8 cellular contexts compared by ENCODE assay signal in the genomic region with DNA sequence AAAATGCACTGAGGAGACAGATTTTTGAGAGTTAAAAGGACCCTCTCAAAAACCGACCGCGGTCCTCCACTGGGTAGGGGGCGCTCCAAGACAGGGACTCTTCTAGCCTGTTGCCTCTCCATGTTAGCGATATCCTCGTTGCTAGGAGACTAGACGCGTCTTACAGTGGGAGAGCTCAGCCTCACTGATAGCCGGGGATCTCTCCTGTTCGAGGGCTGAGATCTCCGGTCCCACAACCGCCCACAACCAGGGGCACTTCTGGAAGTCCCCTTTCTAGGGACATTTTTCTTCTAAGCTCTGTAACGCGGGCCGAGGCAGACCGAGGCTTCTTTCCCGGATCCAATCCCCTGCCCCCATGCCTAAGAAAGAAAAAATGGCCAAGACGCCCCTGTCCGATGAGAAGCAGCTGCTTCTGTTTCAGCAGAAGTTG. TPM values are rescaled to one million over a fixed set of nuclear protein-coding genes. Genes with fewer than 3 reads are reported as not detected.
DNase-seq lines count a peak whose midpoint lies in the region; ATAC-seq and TF ChIP-seq lines count a peak whose summit lies in the region.

No MANE protein-coding gene starts in this region.

- peak overlapping the region; percentile 40 for H3K4me3 ChIP-seq in AG09309 (ENCODE audit: control insufficient read depth, low read depth, low read length)
- peak overlapping the region; percentile 61 to 84 (median 70) for H3K4me3 ChIP-seq in subcutaneous abdominal adipose tissue (ENCODE audit: low read depth in 1 of 5, low read length in 5 of 5)

- peaks cover 6% of the 10 kb centered on the region for H3K27me3 Mint-ChIP-seq in IgD-negative memory B cell

- ATAC-seq in GM19351 (IDR thresholded peaks at IDR 0.05; ENCODE audit: unreplicated experiment) (peak; percentile 76), foreskin keratinocyte (peak; percentile 75)

- no peaks in the 10 kb centered on the region for H3K36me3 Mint-ChIP-seq in IgD-negative memory B cell

- DNase-seq in AG09309 (ENCODE audit: low read depth) = no peak
- DNase-seq in RPMI8226 = peak; percentile 79
- peak; percentile 16 for DNase-seq in activated gamma-delta T cell (lab: John Stamatoyannopoulos, UW)
- DNase-seq in foreskin keratinocyte = peak in 1 of 2 donors; percentile 64
- peak; percentile 42 for DNase-seq in occipital lobe (lab: John Stamatoyannopoulos, UW)

- peak overlapping the region; percentile 48 to 89 (median 82) for H3K4me3 Mint-ChIP-seq in IgD-negative memory B cell

- H3K4me1 Mint-ChIP-seq in IgD-negative memory B cell = peaks cover 0 to 4% (median 3%) of the 10 kb centered on the region in 3 donors

- H3K27me3 ChIP-seq in foreskin keratinocyte = peaks cover 8% of the 10 kb centered on the region
- no peaks in the 10 kb centered on the region for H3K27me3 ChIP-seq in subcutaneous abdominal adipose tissue (ENCODE audit: control insufficient read depth in 5 of 5, insufficient read depth in 4 of 5, low read length in 5 of 5)

- H3K27ac ChIP-seq in foreskin keratinocyte (no peak overlapping the region), subcutaneous abdominal adipose tissue (ENCODE audit: low read depth, low read length) (no peak overlapping the region)

- H3K27ac Mint-ChIP-seq in IgD-negative memory B cell = peak overlapping the region in 1 of 3 donors; percentile 71

- no peaks in the 10 kb centered on the region for H3K9me3 ChIP-seq in subcutaneous abdominal adipose tissue (ENCODE audit: control insufficient read depth in 5 of 5, low read length in 5 of 5)

- TF ChIP-seq CTCF in AG09309 (IDR thresholded peaks at IDR 0.05; ENCODE audit: control insufficient read depth, insufficient read depth, low read depth, low read length, missing control alignments) (peak; percentile 64), foreskin keratinocyte (conservative IDR thresholded peaks at IDR 0.05) (peak; percentile 79)

- H3K9me3 Mint-ChIP-seq in IgD-negative memory B cell = no peaks in the 10 kb centered on the region

- H3K4me1 ChIP-seq in foreskin keratinocyte (no peaks in the 10 kb centered on the region), subcutaneous abdominal adipose tissue (ENCODE audit: control insufficient read depth in 5 of 5, insufficient read depth in 5 of 5, low read length in 5 of 5) (peaks cover 0 to 15% (median 12%) of the 10 kb centered on the region in 5 donors)

- no peaks in the 10 kb centered on the region for H3K36me3 ChIP-seq in subcutaneous abdominal adipose tissue (ENCODE audit: control insufficient read depth in 5 of 5, insufficient read depth in 5 of 5, low read length in 5 of 5)

- peak overlapping the region in 4 of 5 donors; percentile 2 to 66 (median 40) for H3K9ac ChIP-seq in subcutaneous abdominal adipose tissue (ENCODE audit: low read length in 5 of 5)

RNA-seq across cellular contexts. Expression of gene FKBP11, which starts 21.3 kb away (rescaled TPM):
- polyA plus RNA-seq in IgD-negative memory B cell (88.9 TPM), foreskin keratinocyte (43.1 and 43.4 TPM in 2 replicates)
- total RNA-seq in foreskin keratinocyte (29.4 and 31.8 TPM in 2 replicates), occipital lobe (3.6 TPM)

RNA-seq across cellular contexts. Expression of gene RND1, which starts 38.3 kb away (rescaled TPM):
- 2.6 TPM for polyA plus RNA-seq in IgD-negative memory B cell
- 0.07 and 0.11 TPM in 2 replicates for total RNA-seq in foreskin keratinocyte
- polyA plus RNA-seq in foreskin keratinocyte = 0.10 and 0.11 TPM in 2 replicates
- 22.9 TPM for total RNA-seq in occipital lobe

RNA-seq across cellular contexts. Expression of gene DDX23, which starts 52.0 kb away (rescaled TPM):
- polyA plus RNA-seq in IgD-negative memory B cell (51.8 TPM), foreskin keratinocyte (43.2 and 49.7 TPM in 2 replicates)
- total RNA-seq in foreskin keratinocyte (75.8 and 81.9 TPM in 2 replicates), occipital lobe (48.8 TPM)

RNA-seq across cellular contexts. Expression of gene ARF3, which starts 53.3 kb away (rescaled TPM):
- polyA plus RNA-seq in IgD-negative memory B cell = 20.2 TPM
- total RNA-seq in foreskin keratinocyte = 102 and 109 TPM in 2 replicates
- 141 and 151 TPM in 2 replicates for polyA plus RNA-seq in foreskin keratinocyte
- 67.5 TPM for total RNA-seq in occipital lobe

Comparison
In these comparisons a context has a peak if more than half of its experiments do, and no peak if none do; other contexts are left out.
1. RNA of gene RND1, which starts 38.3 kb away (total RNA-seq): 22.9 TPM in occipital lobe (single experiment); 0.07 to 0.11 TPM in foreskin keratinocyte; every median in the first group is over 10 times any median in the second.